3 cellular contexts compared by ENCODE assay signal in genomic region chr22:30230787-30231461, GRCh38.
TF ChIP-seq lines count a peak whose summit lies in the region.

No MANE protein-coding gene starts in this region.

TF ChIP-seq in A549, 52 proteins besides CTCF, POLR2A, EP300 and RAD21:
- no peak for TF ChIP-seq JUNB (IDR thresholded peaks at IDR 0.05)
- no peak for TF ChIP-seq CHD2 (IDR thresholded peaks at IDR 0.05; ENCODE audit: low read length, partially characterized antibody)
- no peak for TF ChIP-seq RCOR1 (IDR thresholded peaks at IDR 0.05; ENCODE audit: low read depth, low read length)
- TF ChIP-seq CBX8 (IDR thresholded peaks at IDR 0.05) = no peak
- TF ChIP-seq ZC3H11A (IDR thresholded peaks at IDR 0.05) = no peak
- no peak for TF ChIP-seq TFCP2L1 (CRISPR knock-in tag; IDR thresholded peaks at IDR 0.05)
- TF ChIP-seq, protein P1, sequence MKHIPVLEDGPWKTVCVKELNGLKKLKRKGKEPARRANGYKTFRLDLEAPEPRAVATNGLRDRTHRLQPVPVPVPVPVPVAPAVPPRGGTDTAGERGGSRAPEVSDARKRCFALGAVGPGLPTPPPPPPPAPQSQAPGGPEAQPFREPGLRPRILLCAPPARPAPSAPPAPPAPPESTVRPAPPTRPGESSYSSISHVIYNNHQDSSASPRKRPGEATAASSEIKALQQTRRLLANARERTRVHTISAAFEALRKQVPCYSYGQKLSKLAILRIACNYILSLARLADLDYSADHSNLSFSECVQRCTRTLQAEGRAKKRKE (CRISPR knock-in tag; IDR thresholded peaks at IDR 0.05; ENCODE audit: low read depth) = no peak
- TF ChIP-seq RARB (CRISPR knock-in tag; IDR thresholded peaks at IDR 0.05) = no peak
- TF ChIP-seq EHF (CRISPR knock-in tag; IDR thresholded peaks at IDR 0.05) = no peak

TF ChIP-seq in GM23338, 12 proteins besides CTCF, POLR2A, EP300 and RAD21:
- TF ChIP-seq, protein P2, sequence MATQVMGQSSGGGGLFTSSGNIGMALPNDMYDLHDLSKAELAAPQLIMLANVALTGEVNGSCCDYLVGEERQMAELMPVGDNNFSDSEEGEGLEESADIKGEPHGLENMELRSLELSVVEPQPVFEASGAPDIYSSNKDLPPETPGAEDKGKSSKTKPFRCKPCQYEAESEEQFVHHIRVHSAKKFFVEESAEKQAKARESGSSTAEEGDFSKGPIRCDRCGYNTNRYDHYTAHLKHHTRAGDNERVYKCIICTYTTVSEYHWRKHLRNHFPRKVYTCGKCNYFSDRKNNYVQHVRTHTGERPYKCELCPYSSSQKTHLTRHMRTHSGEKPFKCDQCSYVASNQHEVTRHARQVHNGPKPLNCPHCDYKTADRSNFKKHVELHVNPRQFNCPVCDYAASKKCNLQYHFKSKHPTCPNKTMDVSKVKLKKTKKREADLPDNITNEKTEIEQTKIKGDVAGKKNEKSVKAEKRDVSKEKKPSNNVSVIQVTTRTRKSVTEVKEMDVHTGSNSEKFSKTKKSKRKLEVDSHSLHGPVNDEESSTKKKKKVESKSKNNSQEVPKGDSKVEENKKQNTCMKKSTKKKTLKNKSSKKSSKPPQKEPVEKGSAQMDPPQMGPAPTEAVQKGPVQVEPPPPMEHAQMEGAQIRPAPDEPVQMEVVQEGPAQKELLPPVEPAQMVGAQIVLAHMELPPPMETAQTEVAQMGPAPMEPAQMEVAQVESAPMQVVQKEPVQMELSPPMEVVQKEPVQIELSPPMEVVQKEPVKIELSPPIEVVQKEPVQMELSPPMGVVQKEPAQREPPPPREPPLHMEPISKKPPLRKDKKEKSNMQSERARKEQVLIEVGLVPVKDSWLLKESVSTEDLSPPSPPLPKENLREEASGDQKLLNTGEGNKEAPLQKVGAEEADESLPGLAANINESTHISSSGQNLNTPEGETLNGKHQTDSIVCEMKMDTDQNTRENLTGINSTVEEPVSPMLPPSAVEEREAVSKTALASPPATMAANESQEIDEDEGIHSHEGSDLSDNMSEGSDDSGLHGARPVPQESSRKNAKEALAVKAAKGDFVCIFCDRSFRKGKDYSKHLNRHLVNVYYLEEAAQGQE (IDR thresholded peaks at IDR 0.05; ENCODE audit: unreplicated experiment) = no peak
- TF ChIP-seq EZH2phosphoT487 (IDR thresholded peaks at IDR 0.05; ENCODE audit: unreplicated experiment) = no peak
- TF ChIP-seq POLR2AphosphoS5 (IDR thresholded peaks at IDR 0.05; ENCODE audit: low read depth) = no peak
- no peak for TF ChIP-seq JUNB (IDR thresholded peaks at IDR 0.05; ENCODE audit: unreplicated experiment)
- TF ChIP-seq EZH2 (IDR thresholded peaks at IDR 0.05; ENCODE audit: low read depth, unreplicated experiment) = no peak

TF ChIP-seq in K562, 482 proteins besides CTCF, POLR2A, EP300 and RAD21 (continues in another document):
- TF ChIP-seq PKNOX1 (IDR thresholded peaks at IDR 0.05) (no peak), MXD1 (CRISPR knock-in tag; IDR thresholded peaks at IDR 0.05; ENCODE audit: borderline replicate concordance, poor library complexity, severe bottlenecking) (no peak), ZNF507 (tag; conservative IDR thresholded peaks at IDR 0.05) (no peak), POLR2AphosphoS5 (IDR thresholded peaks at IDR 0.05; ENCODE audit: control insufficient read depth, insufficient read depth, low read depth, low read length) (peak; percentile 26; the same call in 1 of the 2 replicates), YY1 (IDR thresholded peaks at IDR 0.05; ENCODE audit: borderline replicate concordance in 1 of 3, control insufficient read depth in 1 of 3, extremely low read depth in 1 of 3, insufficient read depth in 3 of 3, insufficient read length in 1 of 3, insufficient replicate concordance in 2 of 3, low read depth in 1 of 3, low read length in 2 of 3) (peak in 1 of 3 experiments; percentile 22), ZSCAN29 (IDR thresholded peaks at IDR 0.05) (no peak), ASH1L (IDR thresholded peaks at IDR 0.05; ENCODE audit: borderline replicate concordance, low read depth, partially characterized antibody) (no peak), GATA2 (CRISPR knock-in tag; IDR thresholded peaks at IDR 0.05) (no peak), ZNF444 (CRISPR knock-in tag; IDR thresholded peaks at IDR 0.05) (no peak), DDX20 (tag; IDR thresholded peaks at IDR 0.05; ENCODE audit: low read depth) (no peak), ZBTB40 (IDR thresholded peaks at IDR 0.05) (peak; percentile 88), ZBTB40 (CRISPR knock-in tag; IDR thresholded peaks at IDR 0.05) (peak; percentile 83), BRF1 (IDR thresholded peaks at IDR 0.05; ENCODE audit: borderline replicate concordance, extremely low read depth, insufficient read length) (no peak), CBX2 (IDR thresholded peaks at IDR 0.05; ENCODE audit: insufficient read depth, low read length, poor library complexity, severe bottlenecking) (no peak), ZNF57 (CRISPR knock-in tag; IDR thresholded peaks at IDR 0.05) (no peak)
- TF ChIP-seq, protein P3, sequence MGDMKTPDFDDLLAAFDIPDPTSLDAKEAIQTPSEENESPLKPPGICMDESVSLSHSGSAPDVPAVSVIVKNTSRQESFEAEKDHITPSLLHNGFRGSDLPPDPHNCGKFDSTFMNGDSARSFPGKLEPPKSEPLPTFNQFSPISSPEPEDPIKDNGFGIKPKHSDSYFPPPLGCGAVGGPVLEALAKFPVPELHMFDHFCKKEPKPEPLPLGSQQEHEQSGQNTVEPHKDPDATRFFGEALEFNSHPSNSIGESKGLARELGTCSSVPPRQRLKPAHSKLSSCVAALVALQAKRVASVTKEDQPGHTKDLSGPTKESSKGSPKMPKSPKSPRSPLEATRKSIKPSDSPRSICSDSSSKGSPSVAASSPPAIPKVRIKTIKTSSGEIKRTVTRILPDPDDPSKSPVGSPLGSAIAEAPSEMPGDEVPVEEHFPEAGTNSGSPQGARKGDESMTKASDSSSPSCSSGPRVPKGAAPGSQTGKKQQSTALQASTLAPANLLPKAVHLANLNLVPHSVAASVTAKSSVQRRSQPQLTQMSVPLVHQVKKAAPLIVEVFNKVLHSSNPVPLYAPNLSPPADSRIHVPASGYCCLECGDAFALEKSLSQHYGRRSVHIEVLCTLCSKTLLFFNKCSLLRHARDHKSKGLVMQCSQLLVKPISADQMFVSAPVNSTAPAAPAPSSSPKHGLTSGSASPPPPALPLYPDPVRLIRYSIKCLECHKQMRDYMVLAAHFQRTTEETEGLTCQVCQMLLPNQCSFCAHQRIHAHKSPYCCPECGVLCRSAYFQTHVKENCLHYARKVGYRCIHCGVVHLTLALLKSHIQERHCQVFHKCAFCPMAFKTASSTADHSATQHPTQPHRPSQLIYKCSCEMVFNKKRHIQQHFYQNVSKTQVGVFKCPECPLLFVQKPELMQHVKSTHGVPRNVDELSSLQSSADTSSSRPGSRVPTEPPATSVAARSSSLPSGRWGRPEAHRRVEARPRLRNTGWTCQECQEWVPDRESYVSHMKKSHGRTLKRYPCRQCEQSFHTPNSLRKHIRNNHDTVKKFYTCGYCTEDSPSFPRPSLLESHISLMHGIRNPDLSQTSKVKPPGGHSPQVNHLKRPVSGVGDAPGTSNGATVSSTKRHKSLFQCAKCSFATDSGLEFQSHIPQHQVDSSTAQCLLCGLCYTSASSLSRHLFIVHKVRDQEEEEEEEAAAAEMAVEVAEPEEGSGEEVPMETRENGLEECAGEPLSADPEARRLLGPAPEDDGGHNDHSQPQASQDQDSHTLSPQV (IDR thresholded peaks at IDR 0.05) = no peak
- TF ChIP-seq, protein P4, sequence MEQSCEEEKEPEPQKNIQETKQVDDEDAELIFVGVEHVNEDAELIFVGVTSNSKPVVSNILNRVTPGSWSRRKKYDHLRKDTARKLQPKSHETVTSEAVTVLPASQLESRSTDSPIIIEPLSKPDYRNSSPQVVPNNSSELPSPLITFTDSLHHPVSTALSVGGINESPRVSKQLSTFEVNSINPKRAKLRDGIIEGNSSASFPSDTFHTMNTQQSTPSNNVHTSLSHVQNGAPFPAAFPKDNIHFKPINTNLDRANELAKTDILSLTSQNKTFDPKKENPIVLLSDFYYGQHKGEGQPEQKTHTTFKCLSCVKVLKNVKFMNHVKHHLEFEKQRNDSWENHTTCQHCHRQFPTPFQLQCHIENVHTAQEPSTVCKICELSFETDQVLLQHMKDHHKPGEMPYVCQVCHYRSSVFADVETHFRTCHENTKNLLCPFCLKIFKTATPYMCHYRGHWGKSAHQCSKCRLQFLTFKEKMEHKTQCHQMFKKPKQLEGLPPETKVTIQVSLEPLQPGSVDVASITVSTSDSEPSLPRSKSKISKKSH (CRISPR knock-in tag; IDR thresholded peaks at IDR 0.05) = no peak
- TF ChIP-seq, protein P5, sequence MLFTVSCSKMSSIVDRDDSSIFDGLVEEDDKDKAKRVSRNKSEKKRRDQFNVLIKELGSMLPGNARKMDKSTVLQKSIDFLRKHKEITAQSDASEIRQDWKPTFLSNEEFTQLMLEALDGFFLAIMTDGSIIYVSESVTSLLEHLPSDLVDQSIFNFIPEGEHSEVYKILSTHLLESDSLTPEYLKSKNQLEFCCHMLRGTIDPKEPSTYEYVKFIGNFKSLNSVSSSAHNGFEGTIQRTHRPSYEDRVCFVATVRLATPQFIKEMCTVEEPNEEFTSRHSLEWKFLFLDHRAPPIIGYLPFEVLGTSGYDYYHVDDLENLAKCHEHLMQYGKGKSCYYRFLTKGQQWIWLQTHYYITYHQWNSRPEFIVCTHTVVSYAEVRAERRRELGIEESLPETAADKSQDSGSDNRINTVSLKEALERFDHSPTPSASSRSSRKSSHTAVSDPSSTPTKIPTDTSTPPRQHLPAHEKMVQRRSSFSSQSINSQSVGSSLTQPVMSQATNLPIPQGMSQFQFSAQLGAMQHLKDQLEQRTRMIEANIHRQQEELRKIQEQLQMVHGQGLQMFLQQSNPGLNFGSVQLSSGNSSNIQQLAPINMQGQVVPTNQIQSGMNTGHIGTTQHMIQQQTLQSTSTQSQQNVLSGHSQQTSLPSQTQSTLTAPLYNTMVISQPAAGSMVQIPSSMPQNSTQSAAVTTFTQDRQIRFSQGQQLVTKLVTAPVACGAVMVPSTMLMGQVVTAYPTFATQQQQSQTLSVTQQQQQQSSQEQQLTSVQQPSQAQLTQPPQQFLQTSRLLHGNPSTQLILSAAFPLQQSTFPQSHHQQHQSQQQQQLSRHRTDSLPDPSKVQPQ (CRISPR knock-in tag; IDR thresholded peaks at IDR 0.05; ENCODE audit: borderline replicate concordance) = no peak
